Comparison of ENCODE assay signal across 19 cellular contexts in the genomic region with DNA sequence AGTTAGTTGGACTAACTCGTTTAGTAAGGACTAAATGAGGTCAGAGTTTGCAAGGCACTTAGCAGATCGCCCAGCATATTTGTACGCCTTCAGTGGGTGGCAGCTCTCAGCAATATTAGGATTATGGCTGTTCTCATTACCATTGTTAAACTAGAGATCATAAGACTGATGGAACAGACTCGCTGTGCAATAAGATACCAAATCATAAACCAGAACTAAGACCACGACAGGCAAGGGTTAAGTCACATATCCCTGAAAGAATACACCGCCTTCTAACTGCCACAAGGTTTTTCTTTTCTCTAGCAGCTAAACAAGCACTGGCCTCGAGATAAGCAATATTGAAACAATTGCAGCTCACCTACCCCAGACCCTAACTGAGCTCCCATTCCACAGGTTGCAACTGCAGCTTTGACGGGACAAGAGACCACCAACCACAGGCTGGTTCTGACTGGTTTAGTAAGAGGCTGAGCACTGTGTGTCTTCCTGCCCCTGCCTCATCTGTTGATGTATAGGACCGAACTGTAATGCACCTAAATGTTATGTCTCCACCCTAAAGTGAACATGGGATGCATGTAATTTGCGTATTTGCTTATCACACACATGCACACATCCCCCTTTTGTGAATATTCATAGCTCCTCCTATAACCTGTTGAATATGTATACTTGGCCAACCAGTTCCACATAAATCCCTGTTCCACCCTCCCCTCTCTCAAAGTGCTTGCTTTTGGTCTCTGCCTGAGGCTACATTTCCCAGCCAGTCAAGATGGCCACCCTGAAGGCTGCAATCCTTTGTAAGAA.
"Had no signal": no experiment of that assay in that cellular context is flagged by ENCODE, and none has a peak within 500 bp of the region (broad histone marks: within the 10 kb centered on the region; RNA-seq: fewer than 3 reads in every experiment).

No MANE protein-coding gene starts in this region.

- H3K27ac ChIP-seq: cardiac muscle cell, upper lobe of left lung had no signal

- H3K27ac Mint-ChIP-seq: activated CD4-positive, alpha-beta T cell treated with anti-CD3 and anti-CD28 coated beads, Interleukin-2, amount 10 ng/mL, durations not matched to agents 7 days and 5 days; activated CD8-positive, alpha-beta memory T cell treated with anti-CD3 and anti-CD28 coated beads, Interleukin-2, amount 10 ng/mL, durations not matched to agents 7 days and 5 days; activated CD8-positive, alpha-beta T cell treated with anti-CD3 and anti-CD28 coated beads for 36 hours; activated naive CD8-positive, alpha-beta T cell treated with anti-CD3 and anti-CD28 coated beads, Interleukin-2, amount 50 U/mL, for 24 hours; effector memory CD8-positive, alpha-beta T cell; nephron; stimulated activated naive B cell treated with anti-CD40 and anti-IgM and Interleukin-4, amounts not matched to agents 10 μg/mL and 1 μg/mL and 100 μg/mL, for 72 hours had no signal

- H3K27me3 Mint-ChIP-seq: activated CD4-positive, alpha-beta T cell treated with anti-CD3 and anti-CD28 coated beads, Interleukin-2, amount 10 ng/mL, durations not matched to agents 7 days and 5 days; activated CD8-positive, alpha-beta memory T cell treated with anti-CD3 and anti-CD28 coated beads, Interleukin-2, amount 10 ng/mL, durations not matched to agents 7 days and 5 days; activated CD8-positive, alpha-beta T cell treated with anti-CD3 and anti-CD28 coated beads for 36 hours; activated naive CD8-positive, alpha-beta T cell treated with anti-CD3 and anti-CD28 coated beads, Interleukin-2, amount 50 U/mL, for 24 hours; stimulated activated naive B cell treated with anti-CD40 and anti-IgM and Interleukin-4, amounts not matched to agents 10 μg/mL and 1 μg/mL and 100 μg/mL, for 72 hours had no signal

- H3K36me3 ChIP-seq: cardiac muscle cell, gastroesophageal sphincter, thoracic aorta, upper lobe of left lung had no signal

- H3K4me3 ChIP-seq: cardiac muscle cell, gastroesophageal sphincter, thoracic aorta, upper lobe of left lung had no signal

- H3K9me3 Mint-ChIP-seq: activated CD4-positive, alpha-beta T cell treated with anti-CD3 and anti-CD28 coated beads, Interleukin-2, amount 10 ng/mL, durations not matched to agents 7 days and 5 days; activated CD8-positive, alpha-beta T cell treated with anti-CD3 and anti-CD28 coated beads for 36 hours; activated naive CD8-positive, alpha-beta T cell treated with anti-CD3 and anti-CD28 coated beads, Interleukin-2, amount 50 U/mL, for 24 hours; effector memory CD8-positive, alpha-beta T cell; nephron had no signal

- H3K9me3 ChIP-seq: gastroesophageal sphincter, thoracic aorta, upper lobe of left lung had no signal

- DNase-seq: activated CD4-positive, alpha-beta T cell treated with anti-CD3 and anti-CD28 coated beads, Interleukin-2, amount 10 ng/mL, durations not matched to agents 7 days and 5 days; activated CD8-positive, alpha-beta memory T cell treated with anti-CD3 and anti-CD28 coated beads, Interleukin-2, amount 10 ng/mL, durations not matched to agents 7 days and 5 days; activated CD8-positive, alpha-beta T cell treated with anti-CD3 and anti-CD28 coated beads for 36 hours; activated gamma-delta T cell; activated naive CD4-positive, alpha-beta T cell treated with anti-CD3 and anti-CD28 coated beads, Interleukin-2, amount 50 U/mL, for 16 hours; activated naive CD8-positive, alpha-beta T cell treated with anti-CD3 and anti-CD28 coated beads, Interleukin-2, amount 50 U/mL, for 24 hours; activated T-cell treated with anti-CD3 and anti-CD28 coated beads for 4 hours; effector memory CD8-positive, alpha-beta T cell; hypothalamus; left ventricle myocardium superior; nucleus accumbens; stimulated activated CD4-positive, alpha-beta T cell treated with anti-CD3 and anti-CD28 coated beads, Interleukin-2, amount 100 ng/mL, for 48 hours; stimulated activated CD8-positive, alpha-beta memory T cell treated with anti-CD3 and anti-CD28 coated beads, Interleukin-4, amount 100 ng/mL, for 48 hours; stimulated activated naive B cell treated with anti-CD40 and anti-IgM and Interleukin-4, amounts not matched to agents 10 μg/mL and 1 μg/mL and 100 μg/mL, for 72 hours; upper lobe of left lung had no signal

- H3K27me3 ChIP-seq: cardiac muscle cell, gastroesophageal sphincter, upper lobe of left lung had no signal

- H3K4me1 Mint-ChIP-seq: activated CD4-positive, alpha-beta T cell treated with anti-CD3 and anti-CD28 coated beads, Interleukin-2, amount 10 ng/mL, durations not matched to agents 7 days and 5 days; activated CD8-positive, alpha-beta memory T cell treated with anti-CD3 and anti-CD28 coated beads, Interleukin-2, amount 10 ng/mL, durations not matched to agents 7 days and 5 days; activated naive CD8-positive, alpha-beta T cell treated with anti-CD3 and anti-CD28 coated beads, Interleukin-2, amount 50 U/mL, for 24 hours; stimulated activated naive B cell treated with anti-CD40 and anti-IgM and Interleukin-4, amounts not matched to agents 10 μg/mL and 1 μg/mL and 100 μg/mL, for 72 hours had no signal

- ATAC-seq: activated CD8-positive, alpha-beta memory T cell treated with anti-CD3 and anti-CD28 coated beads, Interleukin-2, amount 10 ng/mL, durations not matched to agents 7 days and 5 days; activated CD8-positive, alpha-beta T cell treated with anti-CD3 and anti-CD28 coated beads for 36 hours; activated naive CD8-positive, alpha-beta T cell treated with anti-CD3 and anti-CD28 coated beads, Interleukin-2, amount 50 U/mL, for 24 hours; effector memory CD8-positive, alpha-beta T cell; gastroesophageal sphincter; left ventricle myocardium superior; stimulated activated naive B cell treated with anti-CD40 and anti-IgM and Interleukin-4, amounts not matched to agents 10 μg/mL and 1 μg/mL and 100 μg/mL, for 72 hours had no signal

- H3K4me3 Mint-ChIP-seq: activated CD4-positive, alpha-beta T cell treated with anti-CD3 and anti-CD28 coated beads, Interleukin-2, amount 10 ng/mL, durations not matched to agents 7 days and 5 days; activated CD8-positive, alpha-beta memory T cell treated with anti-CD3 and anti-CD28 coated beads, Interleukin-2, amount 10 ng/mL, durations not matched to agents 7 days and 5 days; activated CD8-positive, alpha-beta T cell treated with anti-CD3 and anti-CD28 coated beads for 36 hours; activated naive CD8-positive, alpha-beta T cell treated with anti-CD3 and anti-CD28 coated beads, Interleukin-2, amount 50 U/mL, for 24 hours; effector memory CD8-positive, alpha-beta T cell; nephron; stimulated activated naive B cell treated with anti-CD40 and anti-IgM and Interleukin-4, amounts not matched to agents 10 μg/mL and 1 μg/mL and 100 μg/mL, for 72 hours had no signal

- H3K36me3 Mint-ChIP-seq: activated CD8-positive, alpha-beta memory T cell treated with anti-CD3 and anti-CD28 coated beads, Interleukin-2, amount 10 ng/mL, durations not matched to agents 7 days and 5 days; stimulated activated naive B cell treated with anti-CD40 and anti-IgM and Interleukin-4, amounts not matched to agents 10 μg/mL and 1 μg/mL and 100 μg/mL, for 72 hours had no signal
